ENCODE assay signal across 24 cellular contexts in genomic region chr15:69847625-69848024, GRCh38.
"Had no signal": no experiment of that assay in that cellular context is flagged by ENCODE, and none has a peak within 500 bp of the region (broad histone marks: within the 10 kb centered on the region; RNA-seq: fewer than 3 reads in every experiment).

No MANE protein-coding gene starts in this region.

- DNase-seq: dermis blood vessel endothelial cell; dorsolateral prefrontal cortex; effector CD4-positive, alpha-beta T cell; effector memory CD4-positive, alpha-beta T cell; foreskin fibroblast; foreskin melanocyte; gastrocnemius medialis; glutamatergic neuron; heart right ventricle; islet precursor cell; kidney; kidney glomerular epithelial cell; left colon; left ventricle myocardium inferior; lower lobe of right lung; mesenchymal stem cell; mucosa of descending colon; naive B cell; naive thymus-derived CD8-positive, alpha-beta T cell had no signal

- H3K27me3 ChIP-seq: gastrocnemius medialis had no signal

- H3K9me3 ChIP-seq: esophagus muscularis mucosa, gastrocnemius medialis, heart right ventricle, left ventricle myocardium inferior, lower lobe of right lung, mucosa of descending colon had no signal

- H3K4me3 ChIP-seq: coronary artery, dorsolateral prefrontal cortex, esophagus muscularis mucosa, gastrocnemius medialis, heart right ventricle, left ventricle myocardium inferior, lower lobe of right lung, mucosa of descending colon had no signal

- H3K4me1 ChIP-seq: esophagus muscularis mucosa, gastrocnemius medialis, lower lobe of right lung had no signal

- H3K27ac ChIP-seq: coronary artery, dorsolateral prefrontal cortex, esophagus muscularis mucosa, gastrocnemius medialis, heart right ventricle, left ventricle myocardium inferior, lower lobe of right lung had no signal

- FAIRE-seq: colon, endothelial cell of umbilical vein, kidney had no signal

- ATAC-seq: gastrocnemius medialis; heart right ventricle; left colon; left lobe of liver; lower lobe of right lung; mucosa of descending colon; naive thymus-derived CD8-positive, alpha-beta T cell had no signal

- H3K36me3 ChIP-seq: esophagus muscularis mucosa, gastrocnemius medialis, heart right ventricle, left ventricle myocardium inferior, lower lobe of right lung had no signal
